ENCODE assay signal across 21 cellular contexts in the genomic region with DNA sequence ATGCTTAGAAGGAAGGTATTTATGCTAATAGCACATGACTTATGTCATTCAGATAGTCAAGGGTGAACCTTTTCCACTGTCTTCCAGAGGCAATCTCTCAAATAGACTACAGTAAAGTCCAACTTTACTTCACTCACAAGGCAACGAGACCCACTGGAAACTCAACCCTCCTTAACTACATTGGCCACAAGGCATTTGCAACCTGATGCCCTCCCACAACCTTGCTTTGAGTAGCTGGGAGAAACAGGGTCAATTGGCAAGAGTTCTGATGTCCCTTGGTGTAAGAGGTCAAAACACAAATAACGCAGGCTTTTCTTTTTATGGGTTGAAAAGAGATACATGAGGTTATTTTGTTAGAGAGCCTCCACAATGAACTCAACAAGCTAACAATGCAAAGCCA. TPM values are rescaled to one million over a fixed set of nuclear protein-coding genes. Genes with fewer than 3 reads are reported as not detected.
DNase-seq lines count a peak whose midpoint lies in the region; ATAC-seq and TF ChIP-seq lines count a peak whose summit lies in the region.
"Had no signal": no experiment of that assay in that cellular context is flagged by ENCODE, and none has a peak within 500 bp of the region (broad histone marks: within the 10 kb centered on the region; RNA-seq: fewer than 3 reads in every experiment).

No MANE protein-coding gene starts in this region.

- H3K27me3 Mint-ChIP-seq in brain (peaks cover 12% of the 10 kb centered on the region), neural crest cell (ENCODE audit: low read depth) (peaks cover 17% of the 10 kb centered on the region)
- peaks cover 47% of the 10 kb centered on the region for H3K27me3 Mint-ChIP-seq in activated CD4-positive, alpha-beta T cell treated with anti-CD3 and anti-CD28 coated beads for 36 hours

- H3K4me1 Mint-ChIP-seq in brain (peaks cover 59% of the 10 kb centered on the region), neural crest cell (peaks cover 61% of the 10 kb centered on the region)
- peaks cover 3% of the 10 kb centered on the region for H3K4me1 Mint-ChIP-seq in activated CD4-positive, alpha-beta T cell treated with anti-CD3 and anti-CD28 coated beads for 36 hours

- no peak for ATAC-seq in activated CD4-positive, alpha-beta T cell treated with anti-CD3 and anti-CD28 coated beads for 36 hours
- ATAC-seq in GM18505 (IDR thresholded peaks at IDR 0.05; ENCODE audit: unreplicated experiment), result no peak
- ATAC-seq: PC-3 had no signal

- CTCF ChIA-PET in activated CD4-positive, alpha-beta T cell treated with anti-CD3 and anti-CD28 coated beads for 36 hours (lab: Charles Lee), result no interaction called here

- H3K9me3 ChIP-seq in HUES6 (ENCODE audit: control insufficient read depth, insufficient read depth, low read depth, low read length) (no peaks in the 10 kb centered on the region), iPS-20b (ENCODE audit: insufficient read depth, low read depth, low read length) (no peaks in the 10 kb centered on the region)
- H3K9me3 ChIP-seq: HAP-1 had no signal

- H3K27ac Mint-ChIP-seq in brain (peak overlapping the region in 3 of 5 experiments; percentile 29 to 99 (median 66)), neural crest cell (ENCODE audit: unreplicated experiment) (no peak overlapping the region)
- H3K27ac Mint-ChIP-seq in activated CD4-positive, alpha-beta T cell treated with anti-CD3 and anti-CD28 coated beads for 36 hours, result no peak overlapping the region
- H3K27ac Mint-ChIP-seq: CD4-positive, alpha-beta memory T cell; HFFc6; IgD-negative memory B cell had no signal

- H3K27me3 ChIP-seq in HUES6 (ENCODE audit: control insufficient read depth, insufficient read depth, low read length), result peaks cover 68% of the 10 kb centered on the region
- peaks cover 63% of the 10 kb centered on the region for H3K27me3 ChIP-seq in iPS-20b (ENCODE audit: insufficient read depth, low read length)

- no peak for TF ChIP-seq POLR2A in GM18505 (IDR thresholded peaks at IDR 0.05; ENCODE audit: borderline replicate concordance, extremely low read depth, insufficient read depth, insufficient read length)

- intact Hi-C loops in activated CD4-positive, alpha-beta T cell treated with anti-CD3 and anti-CD28 coated beads for 36 hours (cut with DNase I, micrococcal nuclease), result loop anchor here in 1 of 2 experiments (10.0 kb wide), 1 partner anchor 384 kb away; no protein-coding TSS in a partner anchor

- DNase-seq in neural crest cell (ENCODE audit: low read depth, low spot score), result no peak
- DNase-seq in activated CD4-positive, alpha-beta T cell treated with anti-CD3 and anti-CD28 coated beads for 36 hours, result no peak
- DNase-seq in glomerular visceral epithelial cell (ENCODE audit: extremely low spot score), result no peak
- no peak for DNase-seq in central memory CD4-positive, alpha-beta T cell
- DNase-seq: C1 segment of cervical spinal cord; CD4-positive, alpha-beta memory T cell; COR-L47; DMS53; HFFc6; MM.1S; NCI-H2227 treated with DMSO at 0.1 percent for 48 hours; NK-92 treated with Interleukin-12 subunit alpha and Interleukin-12 subunit beta, amount 100 ng/mL, for 24 hours; PC-3 had no signal

- no peak overlapping the region for H3K27ac ChIP-seq in HUES6 (ENCODE audit: low read depth, low read length)
- no peak overlapping the region for H3K27ac ChIP-seq in iPS-20b (ENCODE audit: low read length)
- H3K27ac ChIP-seq: KMS-11 had no signal

- TF ChIP-seq CTCF in brain (conservative IDR thresholded peaks at IDR 0.05), result no peak
- TF ChIP-seq CTCF in neural crest cell (conservative IDR thresholded peaks at IDR 0.05), result no peak

- no peaks in the 10 kb centered on the region for H3K36me3 ChIP-seq in HUES6 (ENCODE audit: control insufficient read depth, insufficient read depth, low read length)
- no peaks in the 10 kb centered on the region for H3K36me3 ChIP-seq in iPS-20b (ENCODE audit: insufficient read depth, low read depth, low read length)
- H3K36me3 ChIP-seq: HAP-1 had no signal

- H3K36me3 Mint-ChIP-seq in brain (peaks cover 8% of the 10 kb centered on the region), neural crest cell (ENCODE audit: low read depth) (no peaks in the 10 kb centered on the region)
- H3K36me3 Mint-ChIP-seq in activated CD4-positive, alpha-beta T cell treated with anti-CD3 and anti-CD28 coated beads for 36 hours (ENCODE audit: low read depth), result no peaks in the 10 kb centered on the region
- H3K36me3 Mint-ChIP-seq: CD4-positive, alpha-beta memory T cell; IgD-negative memory B cell had no signal

- H3K4me1 ChIP-seq in HUES6 (ENCODE audit: control insufficient read depth, insufficient read depth, low read length) (peaks cover 44% of the 10 kb centered on the region), iPS-20b (ENCODE audit: insufficient read depth, low read length) (peaks cover 51% of the 10 kb centered on the region)

- peak overlapping the region in 4 of 5 experiments; percentile 45 to 68 (median 54) for H3K4me3 Mint-ChIP-seq in brain
- peak overlapping the region; percentile 89 for H3K4me3 Mint-ChIP-seq in neural crest cell
- no peak overlapping the region for H3K4me3 Mint-ChIP-seq in activated CD4-positive, alpha-beta T cell treated with anti-CD3 and anti-CD28 coated beads for 36 hours
- H3K4me3 Mint-ChIP-seq: CD4-positive, alpha-beta memory T cell; HFFc6; IgD-negative memory B cell had no signal

- H3K9me3 Mint-ChIP-seq in brain (peaks cover 0 to 6% (median 0%) of the 10 kb centered on the region in 5 experiments), neural crest cell (no peaks in the 10 kb centered on the region)
- H3K9me3 Mint-ChIP-seq in activated CD4-positive, alpha-beta T cell treated with anti-CD3 and anti-CD28 coated beads for 36 hours (ENCODE audit: low read depth), result no peaks in the 10 kb centered on the region
- H3K9me3 Mint-ChIP-seq: HFFc6, IgD-negative memory B cell had no signal

- H3K4me3 ChIP-seq in HUES6 (ENCODE audit: low read depth, low read length) (peak overlapping the region; percentile 28), iPS-20b (ENCODE audit: low read length) (peak overlapping the region; percentile 48)
- H3K4me3 ChIP-seq: HAP-1 had no signal

- POLR2A ChIA-PET in activated CD4-positive, alpha-beta T cell treated with anti-CD3 and anti-CD28 coated beads for 36 hours (lab: Charles Lee), result no interaction called here

- no peak overlapping the region for H3K9ac ChIP-seq in HUES6 (ENCODE audit: low read length)
- H3K9ac ChIP-seq in iPS-20b (ENCODE audit: low read depth, low read length), result no peak overlapping the region
- H3K9ac ChIP-seq: KMS-11 had no signal

RNA-seq across cellular contexts. Expression of gene GAS1, which starts 6.1 kb away (rescaled TPM):
- polyA plus RNA-seq in brain (ENCODE audit: insufficient read depth, low read depth, low replicate concordance), result 1.1 TPM
- 23.3 and 24.6 TPM in 2 replicates for total RNA-seq in neural crest cell
- total RNA-seq in activated CD4-positive, alpha-beta T cell treated with anti-CD3 and anti-CD28 coated beads for 36 hours, result under 1 TPM; 0.11 to 0.21 TPM
- total RNA-seq: G401, PC-3 had no signal

Comparison
In these comparisons a context has a peak if more than half of its experiments do, and no peak if none do; other contexts are left out.
1. H3K27ac Mint-ChIP-seq: peak in brain (3 of 5); none in neural crest cell (single experiment) and activated CD4-positive, alpha-beta T cell treated with anti-CD3 and anti-CD28 coated beads for 36 hours (single experiment).
2. RNA of gene GAS1, which starts 6.1 kb away (total RNA-seq): 23.3 to 24.6 TPM in neural crest cell; 0.11 to 0.21 TPM in activated CD4-positive, alpha-beta T cell treated with anti-CD3 and anti-CD28 coated beads for 36 hours; every median in the first group is over 10 times any median in the second.